Comparison of ENCODE assay signal across 15 cellular contexts in the genomic region with DNA sequence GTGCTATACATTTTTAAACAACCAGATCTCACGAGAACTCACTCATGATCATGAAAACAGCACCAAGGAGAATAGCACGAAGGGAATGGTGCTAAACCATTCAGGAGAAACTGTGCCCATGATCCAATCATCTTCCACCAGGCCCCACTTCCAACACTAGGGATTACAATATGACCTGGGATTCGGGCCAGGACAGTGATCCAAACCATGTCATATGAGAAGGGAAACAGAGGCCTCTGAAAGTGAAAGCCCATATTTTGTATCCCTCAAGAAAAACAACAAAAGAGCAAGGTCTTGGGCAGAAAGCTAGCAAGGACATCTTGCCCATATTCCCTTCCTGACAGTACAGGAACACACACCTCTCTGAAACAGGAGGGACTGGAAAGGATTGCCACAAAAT.
DNase-seq lines count a peak whose midpoint lies in the region; ATAC-seq lines count a peak whose summit lies in the region.
"Had no signal": no experiment of that assay in that cellular context is flagged by ENCODE, and none has a peak within 500 bp of the region (broad histone marks: within the 10 kb centered on the region; RNA-seq: fewer than 3 reads in every experiment).

No MANE protein-coding gene starts in this region.

- H3K4me1 ChIP-seq in muscle layer of colon (ENCODE audit: insufficient read depth, low read length): peaks cover 35% of the 10 kb centered on the region
- H3K4me1 ChIP-seq in stomach smooth muscle (ENCODE audit: control insufficient read depth, insufficient read depth, low read length): peaks cover 2% of the 10 kb centered on the region

- H3K9ac ChIP-seq in muscle layer of colon (ENCODE audit: low read length) (no peak overlapping the region), stomach smooth muscle (ENCODE audit: low read length in 2 of 2) (no peak overlapping the region)
- H3K9ac ChIP-seq: GM23248 had no signal

- no peaks in the 10 kb centered on the region for H3K27me3 ChIP-seq in muscle layer of colon (ENCODE audit: control insufficient read depth in 1 of 2, insufficient read depth in 2 of 2, low read length in 2 of 2)
- peaks cover 0 to 2% of the 10 kb centered on the region in 2 donors for H3K27me3 ChIP-seq in stomach smooth muscle (ENCODE audit: control insufficient read depth in 1 of 2, insufficient read depth in 2 of 2, low read length in 2 of 2)

- H3K27ac ChIP-seq in muscle layer of colon (ENCODE audit: low read depth, low read length): peak overlapping the region; percentile 24
- H3K27ac ChIP-seq in stomach smooth muscle (ENCODE audit: low read length): no peak overlapping the region
- H3K27ac ChIP-seq: C4-2B, GM23248 had no signal

- DNase-seq in NCI-H446 treated with DMSO at 0.1 percent for 48 hours (lab: John Stamatoyannopoulos, UW) (peak; percentile 29), fibroblast of peridontal ligament (ENCODE audit: extremely low read depth) (peak; percentile 2), GM03348 (ENCODE audit: low spot score) (no peak), left lobe of liver (ENCODE audit: low spot score) (no peak)
- DNase-seq: CD4-positive, alpha-beta memory T cell; COR-L47; DMS53; GM23248; IMR-90 had no signal

- no peak for ATAC-seq in HG02840 (IDR thresholded peaks at IDR 0.05; ENCODE audit: low FRiP score, unreplicated experiment)
- no peak for ATAC-seq in left lobe of liver
- ATAC-seq: GM12878, HCT116 had no signal

- H3K36me3 ChIP-seq in muscle layer of colon (ENCODE audit: insufficient read depth, low read length) (no peaks in the 10 kb centered on the region), stomach smooth muscle (ENCODE audit: control insufficient read depth in 2 of 2, insufficient read depth in 2 of 2, low read length in 2 of 2) (no peaks in the 10 kb centered on the region)

- H3K9me3 ChIP-seq in muscle layer of colon (ENCODE audit: low read length) (no peaks in the 10 kb centered on the region), stomach smooth muscle (ENCODE audit: control insufficient read depth in 2 of 2, low read length in 2 of 2) (peaks cover 0 to 5% of the 10 kb centered on the region in 2 donors)

- H3K4me3 ChIP-seq in muscle layer of colon (ENCODE audit: low read depth in 1 of 2, low read length in 2 of 2): no peak overlapping the region
- H3K4me3 ChIP-seq in stomach smooth muscle (ENCODE audit: low read length in 2 of 2): peak overlapping the region; percentile 22 to 36
- H3K4me3 ChIP-seq: GM12878, GM23248 had no signal

Comparison
In these comparisons a context has a peak if more than half of its experiments do, and no peak if none do; other contexts are left out.
1. DNase-seq: peak in NCI-H446 treated with DMSO at 0.1 percent for 48 hours (single experiment) and fibroblast of peridontal ligament (single experiment); none in GM03348 (single experiment) and left lobe of liver (single experiment).
2. H3K4me3 ChIP-seq: peak in stomach smooth muscle (2 of 2); none in muscle layer of colon (0 of 2).